Comparison of ENCODE assay signal across 17 cellular contexts in the genomic region with DNA sequence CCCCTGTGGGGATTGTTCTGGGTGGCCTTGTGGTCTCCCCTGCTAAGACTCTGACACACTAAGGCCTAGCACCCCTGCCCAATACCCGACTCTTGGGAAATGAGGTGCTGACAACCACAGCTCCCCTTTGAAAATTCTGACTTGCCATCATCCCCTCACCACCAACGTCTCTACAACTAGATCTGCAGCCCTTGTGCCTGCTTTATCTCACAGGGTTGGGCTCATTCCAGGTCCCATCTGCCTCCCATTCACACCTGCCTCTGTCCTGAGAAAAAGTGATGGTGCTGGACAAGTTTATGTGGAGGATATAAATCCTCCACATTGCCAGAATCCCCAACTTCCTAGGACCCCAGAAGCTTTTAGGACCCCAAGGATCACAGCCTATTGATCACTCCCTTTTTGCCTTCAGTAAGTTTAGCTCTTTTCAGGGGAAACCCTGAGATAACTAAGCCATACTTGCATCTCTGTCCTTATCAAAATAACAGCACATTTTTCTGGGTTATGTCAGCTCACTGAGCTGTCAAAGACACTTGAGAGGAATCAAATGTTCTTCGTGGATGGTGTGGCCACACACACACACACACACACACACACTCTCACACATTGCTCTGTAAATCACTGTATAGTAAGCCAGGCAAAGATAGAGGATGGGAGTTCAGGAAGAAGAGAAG.
DNase-seq lines count a peak whose midpoint lies in the region; ATAC-seq and TF ChIP-seq lines count a peak whose summit lies in the region.
"Had no signal": no experiment of that assay in that cellular context is flagged by ENCODE, and none has a peak within 500 bp of the region (broad histone marks: within the 10 kb centered on the region; RNA-seq: fewer than 3 reads in every experiment).

No MANE protein-coding gene starts in this region.

- H3K27me3 Mint-ChIP-seq in activated CD4-positive, alpha-beta T cell treated with anti-CD3 and anti-CD28 coated beads, Interleukin-2, amount 10 ng/mL, durations not matched to agents 24 days and 14 days: no peaks in the 10 kb centered on the region
- H3K27me3 Mint-ChIP-seq in natural killer cell (ENCODE audit: low read depth in 2 of 2): peaks cover 15 to 18% of the 10 kb centered on the region in 2 donors

- peak; percentile 20 for DNase-seq in activated CD4-positive, alpha-beta T cell treated with anti-CD3 and anti-CD28 coated beads, Interleukin-2, amount 10 ng/mL, durations not matched to agents 24 days and 14 days
- DNase-seq in activated CD4-positive, alpha-beta T cell treated with anti-CD3 and anti-CD28 coated beads for 1 hour: no peak
- peak; percentile 18 to 57 (median 52) for DNase-seq in right cardiac atrium
- DNase-seq in Right ventricle myocardium superior: no peak
- no peak for DNase-seq in natural killer cell
- DNase-seq: AML-193; Caco-2; Calu3; CD4-positive, alpha-beta T cell; CD8-positive, alpha-beta T cell; DMS79 treated with DMSO at 0.1 percent for 48 hours; GF-D8 had no signal

- no peaks in the 10 kb centered on the region for H3K36me3 Mint-ChIP-seq in activated CD4-positive, alpha-beta T cell treated with anti-CD3 and anti-CD28 coated beads, Interleukin-2, amount 10 ng/mL, durations not matched to agents 24 days and 14 days (ENCODE audit: low read depth)
- H3K36me3 Mint-ChIP-seq in natural killer cell: no peaks in the 10 kb centered on the region
- H3K36me3 Mint-ChIP-seq: CD8-positive, alpha-beta T cell had no signal

- ATAC-seq in right cardiac atrium: peak; percentile 71 to 77
- ATAC-seq in Right ventricle myocardium superior (ENCODE audit: poor library complexity): no peak
- no peak for ATAC-seq in natural killer cell
- ATAC-seq: A549; CD8-positive, alpha-beta T cell had no signal

- H3K27ac ChIP-seq in right cardiac atrium (ENCODE audit: low read length): no peak overlapping the region
- H3K27ac ChIP-seq: 22Rv1; A549; BLaER1 treated with 17β-estradiol and CSF1 and Interleukin-3, amounts not matched to agents 10 nM and 100 nM; C4-2B had no signal

- no peak overlapping the region for H3K4me3 ChIP-seq in right cardiac atrium (ENCODE audit: low read length)
- H3K4me3 ChIP-seq: A549; BLaER1 treated with 17β-estradiol and CSF1 and Interleukin-3, amounts not matched to agents 10 nM and 100 nM had no signal

- no peaks in the 10 kb centered on the region for H3K4me1 Mint-ChIP-seq in activated CD4-positive, alpha-beta T cell treated with anti-CD3 and anti-CD28 coated beads, Interleukin-2, amount 10 ng/mL, durations not matched to agents 24 days and 14 days
- no peaks in the 10 kb centered on the region for H3K4me1 Mint-ChIP-seq in natural killer cell
- H3K4me1 Mint-ChIP-seq: B cell had no signal

- TF ChIP-seq CTCF in natural killer cell (IDR thresholded peaks at IDR 0.05): no peak

- no peaks in the 10 kb centered on the region for H3K9me3 ChIP-seq in right cardiac atrium (ENCODE audit: control insufficient read depth, low read length)
- H3K9me3 ChIP-seq: A549, Caco-2 had no signal

- H3K27ac Mint-ChIP-seq in activated CD4-positive, alpha-beta T cell treated with anti-CD3 and anti-CD28 coated beads, Interleukin-2, amount 10 ng/mL, durations not matched to agents 24 days and 14 days: no peak overlapping the region
- H3K27ac Mint-ChIP-seq in natural killer cell: no peak overlapping the region
- H3K27ac Mint-ChIP-seq: B cell; CD4-positive, alpha-beta T cell; CD8-positive, alpha-beta T cell had no signal

- intact Hi-C loops in activated CD4-positive, alpha-beta T cell treated with anti-CD3 and anti-CD28 coated beads, Interleukin-2, amount 10 ng/mL, durations not matched to agents 24 days and 14 days (cut with micrococcal nuclease): no loop called here
- intact Hi-C loops in right cardiac atrium (cut with DNase I) (no loop called here), Right ventricle myocardium superior (cut with DNase I) (no loop called here), natural killer cell (cut with micrococcal nuclease) (no loop called here)

- no peaks in the 10 kb centered on the region for H3K9me3 Mint-ChIP-seq in activated CD4-positive, alpha-beta T cell treated with anti-CD3 and anti-CD28 coated beads, Interleukin-2, amount 10 ng/mL, durations not matched to agents 24 days and 14 days
- H3K9me3 Mint-ChIP-seq in natural killer cell: peaks cover 0 to 2% of the 10 kb centered on the region in 2 donors
- H3K9me3 Mint-ChIP-seq: CD4-positive, alpha-beta T cell; CD8-positive, alpha-beta T cell had no signal

- no peaks in the 10 kb centered on the region for H3K27me3 ChIP-seq in right cardiac atrium (ENCODE audit: control insufficient read depth, insufficient read depth)
- H3K27me3 ChIP-seq: BLaER1 treated with 17β-estradiol and CSF1 and Interleukin-3, amounts not matched to agents 10 nM and 100 nM had no signal

- H3K4me3 Mint-ChIP-seq in activated CD4-positive, alpha-beta T cell treated with anti-CD3 and anti-CD28 coated beads, Interleukin-2, amount 10 ng/mL, durations not matched to agents 24 days and 14 days: no peak overlapping the region
- no peak overlapping the region for H3K4me3 Mint-ChIP-seq in natural killer cell
- H3K4me3 Mint-ChIP-seq: B cell; CD4-positive, alpha-beta T cell; CD8-positive, alpha-beta T cell had no signal

- no peaks in the 10 kb centered on the region for H3K4me1 ChIP-seq in right cardiac atrium (ENCODE audit: control insufficient read depth, insufficient read depth, low read length)
- H3K4me1 ChIP-seq: A549, Caco-2 had no signal

- 23% methylated on average over 3 of the region's 3 CpGs for WGBS in right cardiac atrium

Comparison
In these comparisons a context has a peak if more than half of its experiments do, and no peak if none do; other contexts are left out.
1. DNase-seq: peak in activated CD4-positive, alpha-beta T cell treated with anti-CD3 and anti-CD28 coated beads, Interleukin-2, amount 10 ng/mL, durations not matched to agents 24 days and 14 days (single experiment) and right cardiac atrium (3 of 3); none in activated CD4-positive, alpha-beta T cell treated with anti-CD3 and anti-CD28 coated beads for 1 hour (single experiment), Right ventricle myocardium superior (single experiment) and natural killer cell (single experiment).
2. ATAC-seq: peak in right cardiac atrium (2 of 2); none in Right ventricle myocardium superior (single experiment) and natural killer cell (0 of 3).